31 cellular contexts compared by ENCODE assay signal in genomic region chr4:2069161-2069971, GRCh38. TPM values are rescaled to one million over a fixed set of nuclear protein-coding genes. Genes with fewer than 3 reads are reported as not detected.
DNase-seq lines count a peak whose midpoint lies in the region; ATAC-seq, FAIRE-seq and TF ChIP-seq lines count a peak whose summit lies in the region.
"Had no signal": no experiment of that assay in that cellular context is flagged by ENCODE, and none has a peak within 500 bp of the region (broad histone marks: within the 10 kb centered on the region; RNA-seq: fewer than 3 reads in every experiment).

No MANE protein-coding gene starts in this region.

- TF ChIP-seq EP300 in suprapubic skin (IDR thresholded peaks at IDR 0.05): no peak

- CTCF ChIA-PET in HEK293 (lab: Yijun Ruan, JAX): no interaction called here

- DNase-seq in Right ventricle myocardium inferior (ENCODE audit: missing footprints) (peak; percentile 47), Right ventricle myocardium superior (no peak), kidney (peak; percentile 62), suprapubic skin (ENCODE audit: low spot score in 2 of 2) (peak; percentile 55 to 76), cortex of kidney (lab: John Stamatoyannopoulos, UW) (no peak)
- DNase-seq: activated CD4-positive, alpha-beta T cell treated with anti-CD3 and anti-CD28 coated beads for 48 hours; activated CD8-positive, alpha-beta memory T cell treated with anti-CD3 and anti-CD28 coated beads for 24 hours; activated T-cell treated with anti-CD3 and anti-CD28 coated beads, Interleukin-2, amount 50 U/mL, for 1 hour; adrenal gland; AML-193; CD4-positive, alpha-beta T cell; dermis blood vessel endothelial cell; foreskin fibroblast; MM.1S; NCI-H1105 treated with DMSO at 0.1 percent for 48 hours; NCI-H2029; NCI-H345; nephron progenitor cell; stimulated activated CD4-positive, alpha-beta T cell treated with anti-CD3 and anti-CD28 coated beads, Interleukin-2, amount 100 ng/mL, for 24 hours; stimulated activated naive CD8-positive, alpha-beta T cell treated with anti-CD3 and anti-CD28 coated beads, Interleukin-15, Interleukin-2, amounts not matched to agents 100 U/mL and 50 U/mL, for 24 hours; T1000; testis; WERI-Rb-1 had no signal

- H3K9me3 ChIP-seq in HEK293 (ENCODE audit: control insufficient read depth, insufficient read depth, low read depth, low read length) (no peaks in the 10 kb centered on the region), kidney (ENCODE audit: control insufficient read depth in 1 of 2, low read length in 2 of 2) (no peaks in the 10 kb centered on the region), suprapubic skin (no peaks in the 10 kb centered on the region)
- H3K9me3 ChIP-seq: adrenal gland, esophagus muscularis mucosa, pancreas, right atrium auricular region, testis had no signal

- no peak for FAIRE-seq in kidney (lab: Jason Lieb, UNC)
- FAIRE-seq: D721Med, endometrium, pancreas had no signal

- TF ChIP-seq POLR2A in suprapubic skin (IDR thresholded peaks at IDR 0.05): no peak

- H3K9ac ChIP-seq in kidney (ENCODE audit: low read length in 2 of 2): no peak overlapping the region

- H3K36me3 ChIP-seq in HEK293 (ENCODE audit: control insufficient read depth in 2 of 2, insufficient read depth in 1 of 2, low read length in 2 of 2): peaks cover 0 to 10% of the 10 kb centered on the region in 2 experiments; a peak in 1 of 3 replicates
- H3K36me3 ChIP-seq in kidney (ENCODE audit: control insufficient read depth in 1 of 2, insufficient read depth in 2 of 2, low read length in 2 of 2): no peaks in the 10 kb centered on the region
- no peaks in the 10 kb centered on the region for H3K36me3 ChIP-seq in suprapubic skin
- H3K36me3 ChIP-seq: adrenal gland, esophagus muscularis mucosa, pancreas, right atrium auricular region had no signal

- ATAC-seq in Right ventricle myocardium inferior (no peak), Right ventricle myocardium superior (ENCODE audit: poor library complexity) (no peak), HG03097 (IDR thresholded peaks at IDR 0.05; ENCODE audit: low FRiP score, unreplicated experiment) (no peak)
- ATAC-seq: pancreas; stimulated activated naive CD8-positive, alpha-beta T cell treated with anti-CD3 and anti-CD28 coated beads, Interleukin-15, Interleukin-2, amounts not matched to agents 100 U/mL and 50 U/mL, for 24 hours had no signal

- H3K27me3 ChIP-seq in suprapubic skin: peaks cover 49% of the 10 kb centered on the region
- H3K27me3 ChIP-seq: adrenal gland, pancreas, right atrium auricular region, testis had no signal

- WGBS in suprapubic skin: 76% methylated on average over 10 of the region's 17 CpGs

- H3K4me3 ChIP-seq in HEK293 (ENCODE audit: low read depth, low read length): no peak overlapping the region
- H3K4me3 ChIP-seq in kidney (ENCODE audit: low read length in 2 of 2): no peak overlapping the region
- H3K4me3 ChIP-seq in suprapubic skin: no peak overlapping the region
- H3K4me3 ChIP-seq: adrenal gland, esophagus muscularis mucosa, pancreas, right atrium auricular region, testis had no signal

- TF ChIP-seq CTCF in HEK293 (tag by site-specific recombination; IDR thresholded peaks at IDR 0.05) (no peak), kidney (IDR thresholded peaks at IDR 0.05; ENCODE audit: borderline replicate concordance, extremely low read depth, insufficient read depth) (no peak), suprapubic skin (IDR thresholded peaks at IDR 0.05) (no peak)

- H3K27ac ChIP-seq in HEK293 (ENCODE audit: extremely low read depth, low read depth, low read length) (no peak overlapping the region), kidney (ENCODE audit: low read depth in 2 of 2, low read length in 2 of 2) (no peak overlapping the region), suprapubic skin (no peak overlapping the region)
- H3K27ac ChIP-seq: adrenal gland, esophagus muscularis mucosa, HL-60, pancreas, right atrium auricular region, testis, WERI-Rb-1 had no signal

- POLR2A ChIA-PET in HEK293 (lab: Yijun Ruan, JAX): no interaction called here

- intact Hi-C loops in Right ventricle myocardium inferior (cut with DNase I) (no loop called here), Right ventricle myocardium superior (cut with DNase I) (no loop called here), kidney (cut with DNase I) (no loop called here)

- H3K4me1 ChIP-seq in HEK293 (ENCODE audit: control insufficient read depth, insufficient read depth, low read length) (no peaks in the 10 kb centered on the region), kidney (ENCODE audit: control insufficient read depth in 1 of 2, insufficient read depth in 1 of 2, low read depth in 1 of 2, low read length in 2 of 2) (peaks cover 0 to 16% of the 10 kb centered on the region in 2 donors), suprapubic skin (no peaks in the 10 kb centered on the region)
- H3K4me1 ChIP-seq: right atrium auricular region had no signal

TF ChIP-seq in HEK293, 187 proteins besides CTCF, POLR2A, EP300 and RAD21:
- no peak for TF ChIP-seq ZNF513 (tag by site-specific recombination; IDR thresholded peaks at IDR 0.05)
- no peak for TF ChIP-seq ZNF785 (tag by site-specific recombination; IDR thresholded peaks at IDR 0.05)
- 0 out of 2 replicates have a peak, but pooled peaks have one; percentile 14 for TF ChIP-seq ZIC2 (tag by site-specific recombination; IDR thresholded peaks at IDR 0.05)
- TF ChIP-seq ZBTB20 (tag by site-specific recombination; IDR thresholded peaks at IDR 0.05): peak; percentile 13; the same call in 1 of the 2 replicates
- TF ChIP-seq GLIS2 (tag by site-specific recombination; IDR thresholded peaks at IDR 0.05): peak; percentile 29; the same call in 1 of the 2 replicates
- TF ChIP-seq ZNF843 (tag by site-specific recombination; IDR thresholded peaks at IDR 0.05): no peak
- TF ChIP-seq ZNF138 (tag by site-specific recombination; IDR thresholded peaks at IDR 0.05; ENCODE audit: borderline replicate concordance): no peak
- no peak for TF ChIP-seq ELK4 (IDR thresholded peaks at IDR 0.05; ENCODE audit: borderline replicate concordance, low read depth, low read length)
- TF ChIP-seq ZBTB17 (tag by site-specific recombination; IDR thresholded peaks at IDR 0.05): no peak
- no peak for TF ChIP-seq ZNF133 (tag by site-specific recombination; IDR thresholded peaks at IDR 0.05)
- no peak for TF ChIP-seq ZBTB6 (tag by site-specific recombination; IDR thresholded peaks at IDR 0.05)

RNA-seq across cellular contexts. Expression of gene NAT8L, which starts 10.2 kb away (rescaled TPM):
- total RNA-seq in Right ventricle myocardium inferior: 1.1 TPM
- total RNA-seq in Right ventricle myocardium superior: 1.00 TPM
- total RNA-seq in kidney: 2.7 TPM
- polyA plus RNA-seq in kidney (ENCODE audit: insufficient read depth, low read depth, low replicate concordance): 12.5 TPM
- 1 to 10 TPM; 1.0 to 2.8 (median 1.6) TPM for total RNA-seq in suprapubic skin
- total RNA-seq: CD4-positive, alpha-beta T cell had no signal

Comparison
In these comparisons a context has a peak if more than half of its experiments do, and no peak if none do; other contexts are left out.
1. DNase-seq: peak in Right ventricle myocardium inferior (single experiment), kidney (single experiment) and suprapubic skin (2 of 2); none in Right ventricle myocardium superior (single experiment) and cortex of kidney (single experiment).